ENCODE assay signal across 8 cellular contexts in genomic region chr7:55140221-55140980, GRCh38.
A peak's percentile ranks its signal among the peaks of the same experiment; 100 is the strongest.
DNase-seq lines count a peak whose midpoint lies in the region; ATAC-seq, FAIRE-seq and TF ChIP-seq lines count a peak whose summit lies in the region.

No MANE protein-coding gene starts in this region.

- H3K9me3 ChIP-seq in IMR-90 (ENCODE audit: control insufficient read depth, insufficient read depth, low read length) (peaks cover 2% of the 10 kb centered on the region), left ventricle myocardium inferior (replicated peaks) (peaks cover 7% of the 10 kb centered on the region), A673 (ENCODE audit: low read depth, low read length, poor library complexity, severe bottlenecking) (no peaks in the 10 kb centered on the region), Peyer's patch (no peaks in the 10 kb centered on the region)

- H4K20me1 ChIP-seq in IMR-90 (ENCODE audit: insufficient read depth, low read length): no peaks in the 10 kb centered on the region

- no peak for TF ChIP-seq RAD21 in IMR-90 (IDR thresholded peaks at IDR 0.05; ENCODE audit: low read length)

- peak overlapping the region; percentile 27; the same call in 1 of the 2 replicates for H4K5ac ChIP-seq in IMR-90 (ENCODE audit: low read depth, low read length)

- no peak overlapping the region for H3K56ac ChIP-seq in IMR-90 (ENCODE audit: extremely low read depth, insufficient read depth, low read length)

- no peak overlapping the region for H3K4me3 ChIP-seq in IMR-90 (ENCODE audit: insufficient read depth, low read depth, low read length)
- no peak overlapping the region for H3K4me3 ChIP-seq in left ventricle myocardium inferior
- no peak overlapping the region for H3K4me3 ChIP-seq in A673 (ENCODE audit: low read depth, low read length, poor library complexity, severe bottlenecking)
- no peak overlapping the region for H3K4me3 ChIP-seq in Peyer's patch

- peak overlapping the region; percentile 62 for H2BK20ac ChIP-seq in IMR-90 (ENCODE audit: low read depth, low read length)

- BruUV-seq in IMR-90 (replicated peaks; lab: Mats Ljungman, UMichigan) (no TSS peak), A673 (replicated peaks; lab: Mats Ljungman, UMichigan) (no TSS peak)

- H3K27me3 ChIP-seq in IMR-90 (ENCODE audit: control insufficient read depth, insufficient read depth, low read length) (no peaks in the 10 kb centered on the region), left ventricle myocardium inferior (ENCODE audit: low read depth) (peaks cover 11% of the 10 kb centered on the region), A673 (replicated peaks; ENCODE audit: insufficient read depth, low read depth, low read length, poor library complexity) (no peaks in the 10 kb centered on the region), Peyer's patch (no peaks in the 10 kb centered on the region)

- H3K18ac ChIP-seq in IMR-90 (ENCODE audit: low read depth, low read length): peak overlapping the region; percentile 87

- H3K4ac ChIP-seq in IMR-90 (ENCODE audit: low read depth, low read length): peak overlapping the region; percentile 76

- H3K23ac ChIP-seq in IMR-90 (ENCODE audit: low read depth, low read length): peak overlapping the region; percentile 51

- H4K8ac ChIP-seq in IMR-90 (ENCODE audit: low read depth in 2 of 2, low read length in 2 of 2): peak overlapping the region; percentile 12 to 68; a peak in 3 of 4 replicates

- TF ChIP-seq CTCF in IMR-90 (conservative IDR thresholded peaks at IDR 0.05; ENCODE audit: low read depth, low read length): no peak
- TF ChIP-seq CTCF in left ventricle myocardium inferior (IDR thresholded peaks at IDR 0.05; ENCODE audit: borderline replicate concordance): no peak
- TF ChIP-seq CTCF in A673 (conservative IDR thresholded peaks at IDR 0.05; ENCODE audit: low read depth, low read length): no peak
- TF ChIP-seq CTCF in Peyer's patch (IDR thresholded peaks at IDR 0.05): no peak

- H4K91ac ChIP-seq in IMR-90 (ENCODE audit: insufficient read depth, low read depth, low read length): peak overlapping the region; percentile 65

- H2AK9ac ChIP-seq in IMR-90 (replicated peaks; ENCODE audit: low read depth, low read length, poor library complexity): peak overlapping the region; percentile 63

- peak; percentile 38 for FAIRE-seq in GM12892 (lab: Jason Lieb, UNC)

- CTCF ChIA-PET in IMR-90 (lab: Yijun Ruan, JAX) (interaction anchor here (0.7 kb wide), 1 partner anchor 10 kb away, joined by 3 read pairs; no protein-coding TSS in a partner anchor), A673 (lab: Charles Lee) (no interaction called here)

- peak overlapping the region; percentile 16; the same call in 1 of the 3 replicates for H2BK15ac ChIP-seq in IMR-90 (ENCODE audit: low read depth, low read length)

- peak overlapping the region; percentile 26 for H3K4me2 ChIP-seq in IMR-90 (ENCODE audit: low read depth, low read length)

- dilution Hi-C loops in IMR-90 (cut with HindIII; ENCODE audit: low sequenced_read_pairs, unreplicated experiment): no loop called here

- no peak overlapping the region for H2AFZ ChIP-seq in IMR-90 (replicated peaks; ENCODE audit: low read length, poor library complexity)

- H2AK5ac ChIP-seq in IMR-90 (ENCODE audit: low read depth, low read length): peak overlapping the region; percentile 35

- peak overlapping the region; percentile 71 for H2BK5ac ChIP-seq in IMR-90 (ENCODE audit: low read depth, low read length, poor library complexity, severe bottlenecking)

- peaks cover 20% of the 10 kb centered on the region for H3K9me1 ChIP-seq in IMR-90 (ENCODE audit: insufficient read depth, low read length)

- POLR2A ChIA-PET in IMR-90 (lab: Charles Lee; ENCODE audit: unreplicated experiment): interaction anchor here (0.6 kb wide), 1 partner anchor 379 kb away, joined by 3 read pairs; no protein-coding TSS in a partner anchor
- POLR2A ChIA-PET in A673 (lab: Charles Lee; ENCODE audit: low non-redundant PET): no interaction called here

- TF ChIP-seq POLR2A in GM12892 (IDR thresholded peaks at IDR 0.05; ENCODE audit: low read depth, low read length) (no peak), IMR-90 (IDR thresholded peaks at IDR 0.05; ENCODE audit: low read depth, low read length) (no peak), Peyer's patch (IDR thresholded peaks at IDR 0.05) (no peak)

- no peak overlapping the region; the same call in 1 of the 2 replicates for H3K9ac ChIP-seq in IMR-90 (ENCODE audit: low read depth, low read length)

- peak overlapping the region; percentile 32 for H3K14ac ChIP-seq in IMR-90 (replicated peaks; ENCODE audit: low read depth, low read length)

- in situ Hi-C loops in IMR-90 (cut with MboI; ENCODE audit: low sequenced_read_pairs): no loop called here

- intact Hi-C loops in IMR-90 (cut with micrococcal nuclease) (no loop called here), left ventricle myocardium inferior (cut with micrococcal nuclease) (no loop called here), A673 (cut with micrococcal nuclease; ENCODE audit: unreplicated experiment) (no loop called here)

- 20% methylated on average over 2 of the region's 8 CpGs; no CpG with 5 or more reads in 1 of the 2 experiments for WGBS in IMR-90 (ENCODE audit: extremely low coverage in 2 of 2, insufficient read length in 1 of 2), 2 experiments

- H3K27ac ChIP-seq in IMR-90 (ENCODE audit: insufficient read depth, low read length): peak overlapping the region; percentile 38
- peak overlapping the region; percentile 66 for H3K27ac ChIP-seq in left ventricle myocardium inferior (replicated peaks)
- H3K27ac ChIP-seq in A673 (ENCODE audit: low read depth, low read length, poor library complexity, severe bottlenecking): no peak overlapping the region
- H3K27ac ChIP-seq in Peyer's patch: no peak overlapping the region

- H3K36me3 ChIP-seq in IMR-90 (ENCODE audit: control insufficient read depth, insufficient read depth, low read length) (peaks cover 28% of the 10 kb centered on the region), left ventricle myocardium inferior (peaks cover 22% of the 10 kb centered on the region), A673 (ENCODE audit: insufficient read depth, low read length, poor library complexity, severe bottlenecking) (no peaks in the 10 kb centered on the region), Peyer's patch (peaks cover 0 to 12% (median 0%) of the 10 kb centered on the region in 3 donors)

- ATAC-seq in GM21526 (IDR thresholded peaks at IDR 0.05; ENCODE audit: low FRiP score, unreplicated experiment) (peak; percentile 92), IMR-90 (ENCODE audit: low read depth) (peak; percentile 55)

- peaks cover 18% of the 10 kb centered on the region for H3K4me1 ChIP-seq in IMR-90 (ENCODE audit: control insufficient read depth, insufficient read depth, low read length)
- H3K4me1 ChIP-seq in left ventricle myocardium inferior: peaks cover 21% of the 10 kb centered on the region
- H3K4me1 ChIP-seq in A673 (ENCODE audit: insufficient read depth, low read length, poor library complexity, severe bottlenecking): no peaks in the 10 kb centered on the region
- H3K4me1 ChIP-seq in Peyer's patch: no peaks in the 10 kb centered on the region

- H2BK120ac ChIP-seq in IMR-90 (ENCODE audit: low read depth, low read length): peak overlapping the region; percentile 69

- peaks cover 43 to 84% of the 10 kb centered on the region in 2 experiments for H3K79me1 ChIP-seq in IMR-90 (ENCODE audit: low read depth in 1 of 2, low read length in 2 of 2)

- no peak for DNase-seq in GM12892 (ENCODE audit: insufficient read length)
- DNase-seq in IMR-90: peak; percentile 86
- DNase-seq in left ventricle myocardium inferior: peak; percentile 48
- DNase-seq in Kasumi-1 (lab: John Stamatoyannopoulos, UW): no peak
- DNase-seq in NCI-H2171 (lab: John Stamatoyannopoulos, UW): no peak
- no peak for DNase-seq in A673 (ENCODE audit: low spot score)
- DNase-seq in Peyer's patch: no peak

TF ChIP-seq in IMR-90, 13 proteins besides CTCF, POLR2A, EP300 and RAD21:
- TF ChIP-seq RCOR1 (IDR thresholded peaks at IDR 0.05; ENCODE audit: insufficient replicate concordance, low read length): no peak
- TF ChIP-seq MAFK (IDR thresholded peaks at IDR 0.05; ENCODE audit: low read depth, low read length): no peak
- TF ChIP-seq MAZ (IDR thresholded peaks at IDR 0.05; ENCODE audit: borderline replicate concordance, low read depth, low read length): no peak
- TF ChIP-seq CEBPB (IDR thresholded peaks at IDR 0.05; ENCODE audit: low read depth, low read length): peak; percentile 91
- TF ChIP-seq NFE2L2 (IDR thresholded peaks at IDR 0.05; ENCODE audit: low read depth, low read length): no peak
- TF ChIP-seq MXI1 (IDR thresholded peaks at IDR 0.05; ENCODE audit: borderline replicate concordance, low read depth, low read length): peak; percentile 49; the same call in 1 of the 2 replicates
- TF ChIP-seq ELK1 (IDR thresholded peaks at IDR 0.05; ENCODE audit: borderline replicate concordance, low read depth, low read length): no peak
- TF ChIP-seq, protein P1, sequence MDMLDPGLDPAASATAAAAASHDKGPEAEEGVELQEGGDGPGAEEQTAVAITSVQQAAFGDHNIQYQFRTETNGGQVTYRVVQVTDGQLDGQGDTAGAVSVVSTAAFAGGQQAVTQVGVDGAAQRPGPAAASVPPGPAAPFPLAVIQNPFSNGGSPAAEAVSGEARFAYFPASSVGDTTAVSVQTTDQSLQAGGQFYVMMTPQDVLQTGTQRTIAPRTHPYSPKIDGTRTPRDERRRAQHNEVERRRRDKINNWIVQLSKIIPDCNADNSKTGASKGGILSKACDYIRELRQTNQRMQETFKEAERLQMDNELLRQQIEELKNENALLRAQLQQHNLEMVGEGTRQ (IDR thresholded peaks at IDR 0.05; ENCODE audit: low read depth, low read length): no peak
- TF ChIP-seq BHLHE40 (IDR thresholded peaks at IDR 0.05; ENCODE audit: low read depth, low read length): no peak; the same call in 1 of the 2 replicates
- 0 out of 2 replicates have a peak, but pooled peaks have one; percentile 0 for TF ChIP-seq SMC3 (IDR thresholded peaks at IDR 0.05; ENCODE audit: low read depth, low read length)
- TF ChIP-seq CHD1 (IDR thresholded peaks at IDR 0.05; ENCODE audit: low read depth, low read length): no peak
- no peak for TF ChIP-seq FOS (IDR thresholded peaks at IDR 0.05; ENCODE audit: low read depth, low read length)

Comparison
In these comparisons a context has a peak if more than half of its experiments do, and no peak if none do; other contexts are left out.
1. DNase-seq: peak in IMR-90 (single experiment) and left ventricle myocardium inferior (single experiment); none in GM12892 (single experiment), Kasumi-1 (0 of 2), NCI-H2171 (single experiment), A673 (single experiment) and Peyer's patch (0 of 3).
2. H3K27ac ChIP-seq: peak in IMR-90 (single experiment) and left ventricle myocardium inferior (single experiment); none in A673 (single experiment) and Peyer's patch (0 of 4).